ENCODE assay signal across 12 cellular contexts in genomic region chr7:7911339-7911738, GRCh38. TPM values are rescaled to one million over a fixed set of nuclear protein-coding genes. Genes with fewer than 3 reads are reported as not detected.
DNase-seq lines count a peak whose midpoint lies in the region; ATAC-seq and TF ChIP-seq lines count a peak whose summit lies in the region.
"Had no signal": no experiment of that assay in that cellular context is flagged by ENCODE, and none has a peak within 500 bp of the region (broad histone marks: within the 10 kb centered on the region; RNA-seq: fewer than 3 reads in every experiment).

No MANE protein-coding gene starts in this region.

- H3K4ac ChIP-seq in IMR-90 (ENCODE audit: low read depth, low read length) = no peak overlapping the region

- H3K27ac ChIP-seq in IMR-90 (ENCODE audit: insufficient read depth, low read length) (no peak overlapping the region), tibial nerve (no peak overlapping the region)

- H3K56ac ChIP-seq in IMR-90 (ENCODE audit: extremely low read depth, insufficient read depth, low read length) = no peak overlapping the region

- H3K4me3 ChIP-seq in IMR-90 (ENCODE audit: insufficient read depth, low read depth, low read length) = no peak overlapping the region
- H3K4me3 ChIP-seq in tibial nerve = no peak overlapping the region

- H3K18ac ChIP-seq in IMR-90 (ENCODE audit: low read depth, low read length) = no peak overlapping the region

- peak overlapping the region; percentile 36 for H2AFZ ChIP-seq in IMR-90 (replicated peaks; ENCODE audit: low read length, poor library complexity)

- ATAC-seq in IMR-90 (ENCODE audit: low read depth) = peak; percentile 40; the same call in 1 of the 2 replicates
- no peak for ATAC-seq in HG02981 (IDR thresholded peaks at IDR 0.05; ENCODE audit: unreplicated experiment)

- H3K4me3 Mint-ChIP-seq in Calu3 (ENCODE audit: low read depth, unreplicated experiment) = no peak overlapping the region
- H3K4me3 Mint-ChIP-seq in osteocyte (ENCODE audit: unreplicated experiment) = no peak overlapping the region
- H3K4me3 Mint-ChIP-seq: activated T-helper 1 cell treated with anti-CD3 and anti-CD28 coated beads, Interleukin-12 subunit alpha, Interleukin-12 subunit beta, Interleukin-2, Interleukin-4 antibody, amounts not matched to agents 30 ng/mL and 10 ng/mL and 1 ng/mL, durations not matched to agents 14 hours and 24 hours and 36 hours had no signal

- DNase-seq in Calu3 = peak; percentile 55
- DNase-seq in IMR-90 = peak; percentile 61
- peak; percentile 83 for DNase-seq in astrocyte of the hippocampus (ENCODE audit: low read depth, low spot score)
- DNase-seq in kidney tubule cell (ENCODE audit: low spot score) = peak; percentile 47
- DNase-seq in activated T-cell treated with anti-CD3 and anti-CD28 coated beads for 4 hours = no peak
- no peak for DNase-seq in tibial nerve (ENCODE audit: low spot score in 2 of 2)
- DNase-seq in osteocyte (ENCODE audit: extremely low spot score, unreplicated experiment) = no peak
- DNase-seq: COR-L47, NCI-H510A treated with DMSO at 0.1 percent for 48 hours, T-helper 9 cell had no signal

- no peaks in the 10 kb centered on the region for H3K36me3 ChIP-seq in IMR-90 (ENCODE audit: control insufficient read depth, insufficient read depth, low read length)
- H3K36me3 ChIP-seq in tibial nerve = no peaks in the 10 kb centered on the region

- no TSS peak for BruUV-seq in Calu3 (replicated peaks; lab: Mats Ljungman, UMichigan)
- no TSS peak for BruUV-seq in IMR-90 (replicated peaks; lab: Mats Ljungman, UMichigan)

- no peak overlapping the region for H4K91ac ChIP-seq in IMR-90 (ENCODE audit: insufficient read depth, low read depth, low read length)

- H3K27me3 Mint-ChIP-seq in Calu3 (ENCODE audit: unreplicated experiment) (no peaks in the 10 kb centered on the region), osteocyte (ENCODE audit: unreplicated experiment) (no peaks in the 10 kb centered on the region)

- in situ Hi-C loops in IMR-90 (cut with MboI; ENCODE audit: low sequenced_read_pairs) = no loop called here

- no peak for TF ChIP-seq CTCF in Calu3 (IDR thresholded peaks at IDR 0.05; ENCODE audit: unreplicated experiment)
- TF ChIP-seq CTCF in IMR-90 (conservative IDR thresholded peaks at IDR 0.05; ENCODE audit: low read depth, low read length) = no peak
- TF ChIP-seq CTCF in tibial nerve (IDR thresholded peaks at IDR 0.05) = no peak
- TF ChIP-seq CTCF in osteocyte (IDR thresholded peaks at IDR 0.05) = no peak

- no peak overlapping the region for H3K14ac ChIP-seq in IMR-90 (replicated peaks; ENCODE audit: low read depth, low read length)

- H2BK5ac ChIP-seq in IMR-90 (ENCODE audit: low read depth, low read length, poor library complexity, severe bottlenecking) = no peak overlapping the region

- no peaks in the 10 kb centered on the region for H3K9me1 ChIP-seq in IMR-90 (ENCODE audit: insufficient read depth, low read length)

- TF ChIP-seq RAD21 in IMR-90 (IDR thresholded peaks at IDR 0.05; ENCODE audit: low read length) = no peak

- H3K4me1 ChIP-seq in IMR-90 (ENCODE audit: control insufficient read depth, insufficient read depth, low read length) = no peaks in the 10 kb centered on the region; the same call in 1 of the 2 replicates
- no peaks in the 10 kb centered on the region for H3K4me1 ChIP-seq in tibial nerve

- dilution Hi-C loops in IMR-90 (cut with HindIII; ENCODE audit: low sequenced_read_pairs, unreplicated experiment) = no loop called here

- peak overlapping the region; percentile 40 for H3K27ac Mint-ChIP-seq in Calu3 (ENCODE audit: unreplicated experiment)
- H3K27ac Mint-ChIP-seq in osteocyte (ENCODE audit: unreplicated experiment) = no peak overlapping the region
- H3K27ac Mint-ChIP-seq: activated T-helper 1 cell treated with anti-CD3 and anti-CD28 coated beads, Interleukin-12 subunit alpha, Interleukin-12 subunit beta, Interleukin-2, Interleukin-4 antibody, amounts not matched to agents 30 ng/mL and 10 ng/mL and 1 ng/mL, durations not matched to agents 14 hours and 24 hours and 36 hours had no signal

- H3K4me1 Mint-ChIP-seq in Calu3 (ENCODE audit: low read depth, unreplicated experiment) = peaks cover 18% of the 10 kb centered on the region
- H3K4me1 Mint-ChIP-seq in osteocyte (ENCODE audit: unreplicated experiment) = no peaks in the 10 kb centered on the region

- no peaks in the 10 kb centered on the region for H3K9me3 ChIP-seq in IMR-90 (ENCODE audit: control insufficient read depth, insufficient read depth, low read length)
- no peaks in the 10 kb centered on the region for H3K9me3 ChIP-seq in tibial nerve

- no peak overlapping the region for H4K5ac ChIP-seq in IMR-90 (ENCODE audit: low read depth, low read length)

- H3K4me2 ChIP-seq in IMR-90 (ENCODE audit: low read depth, low read length) = no peak overlapping the region

- TF ChIP-seq POLR2A in IMR-90 (IDR thresholded peaks at IDR 0.05; ENCODE audit: low read depth, low read length) (no peak), tibial nerve (IDR thresholded peaks at IDR 0.05) (no peak)

- CTCF ChIA-PET in Calu3 (lab: Charles Lee) (interaction anchor here (0.6 to 1.1 kb wide), 4 partner anchors 48 to 147 kb away, joined by 3 to 5 read pairs (median 3); no protein-coding TSS in a partner anchor), IMR-90 (lab: Yijun Ruan, JAX) (no interaction called here)

- intact Hi-C loops in Calu3 (cut with micrococcal nuclease; ENCODE audit: unreplicated experiment) (no loop called here), IMR-90 (cut with micrococcal nuclease) (no loop called here)

- no peaks in the 10 kb centered on the region for H4K20me1 ChIP-seq in IMR-90 (ENCODE audit: insufficient read depth, low read length)

- no peak overlapping the region for H2BK15ac ChIP-seq in IMR-90 (ENCODE audit: low read depth, low read length)

- no peak overlapping the region; the same call in 1 of the 2 replicates for H2BK20ac ChIP-seq in IMR-90 (ENCODE audit: low read depth, low read length)

- no peak overlapping the region for H4K8ac ChIP-seq in IMR-90 (ENCODE audit: low read depth in 2 of 2, low read length in 2 of 2)

- no CpG with 5 or more reads among the region's 3 CpGs for WGBS in IMR-90 (ENCODE audit: extremely low coverage in 2 of 2, insufficient read length in 1 of 2), 2 experiments
- 67 to 70% methylated on average over 3 of the region's 3 CpGs for WGBS in tibial nerve, 2 donors

- no peaks in the 10 kb centered on the region for H3K27me3 ChIP-seq in IMR-90 (ENCODE audit: control insufficient read depth, insufficient read depth, low read length)
- no peaks in the 10 kb centered on the region for H3K27me3 ChIP-seq in tibial nerve

- no peak overlapping the region for H2AK5ac ChIP-seq in IMR-90 (ENCODE audit: low read depth, low read length)

- no peaks in the 10 kb centered on the region for H3K36me3 Mint-ChIP-seq in Calu3 (ENCODE audit: insufficient read depth, unreplicated experiment)
- no peaks in the 10 kb centered on the region for H3K36me3 Mint-ChIP-seq in osteocyte (ENCODE audit: unreplicated experiment)

- H3K79me1 ChIP-seq in IMR-90 (ENCODE audit: low read depth in 1 of 2, low read length in 2 of 2) = no peaks in the 10 kb centered on the region

- H2BK120ac ChIP-seq in IMR-90 (ENCODE audit: low read depth, low read length) = 0 out of 2 replicates have a peak overlapping the region, but pooled peaks have one; percentile 18

- POLR2A ChIA-PET in IMR-90 (lab: Charles Lee; ENCODE audit: unreplicated experiment) = interaction anchor here (0.6 kb wide), 1 partner anchor 32 kb away, joined by 3 read pairs; no protein-coding TSS in a partner anchor

- H3K23ac ChIP-seq in IMR-90 (ENCODE audit: low read depth, low read length) = no peak overlapping the region

- H2AK9ac ChIP-seq in IMR-90 (replicated peaks; ENCODE audit: low read depth, low read length, poor library complexity) = no peak overlapping the region

- TF ChIP-seq EP300 in tibial nerve (IDR thresholded peaks at IDR 0.05) = no peak

- no peak overlapping the region for H3K9ac ChIP-seq in IMR-90 (ENCODE audit: low read depth, low read length)

- H3K9me3 Mint-ChIP-seq in Calu3 (ENCODE audit: low read depth, unreplicated experiment) (no peaks in the 10 kb centered on the region), osteocyte (ENCODE audit: unreplicated experiment) (no peaks in the 10 kb centered on the region)

TF ChIP-seq in IMR-90, 13 proteins besides CTCF, POLR2A, EP300 and RAD21:
- 0 out of 2 replicates have a peak, but pooled peaks have one; percentile 10 for TF ChIP-seq CEBPB (IDR thresholded peaks at IDR 0.05; ENCODE audit: low read depth, low read length)
- no peak for TF ChIP-seq FOS (IDR thresholded peaks at IDR 0.05; ENCODE audit: low read depth, low read length)
- no peak for TF ChIP-seq MAFK (IDR thresholded peaks at IDR 0.05; ENCODE audit: low read depth, low read length)
- TF ChIP-seq CHD1 (IDR thresholded peaks at IDR 0.05; ENCODE audit: low read depth, low read length) = no peak

RNA-seq across cellular contexts. Expression of gene GLCCI1, which starts 57.3 kb away (rescaled TPM):
- total RNA-seq in Calu3 (2022) = 10.1 and 12.9 TPM in 2 replicates
- total RNA-seq in IMR-90 (2012; rRNA removed) = 4.1 and 7.8 TPM in 2 replicates
- 6.2 and 8.9 TPM in 2 replicates for polyA plus RNA-seq in IMR-90 (2012; rRNA removed)
- 2.3 and 3.1 TPM in 2 replicates for polyA plus RNA-seq in IMR-90 (2012; cell fraction: cytosol; rRNA removed)
- 6.2 and 20.3 TPM in 2 replicates for polyA plus RNA-seq in IMR-90 (2012; cell fraction: nucleus; rRNA removed; ENCODE audit: low replicate concordance)
- total RNA-seq in tibial nerve = 10 to 100 TPM in 2 of 4 donors, 1 to 10 TPM in 2; 8.1 to 15.7 (median 11.7) TPM
- total RNA-seq in osteocyte = 12.3 and 16.8 TPM in 2 replicates

Comparison
In these comparisons a context has a peak if more than half of its experiments do, and no peak if none do; other contexts are left out.
1. DNase-seq: peak in Calu3 (single experiment), IMR-90 (single experiment), astrocyte of the hippocampus (single experiment) and kidney tubule cell (single experiment); none in activated T-cell treated with anti-CD3 and anti-CD28 coated beads for 4 hours (single experiment), tibial nerve (0 of 2) and osteocyte (single experiment).